1 cellular context compared by ENCODE assay signal in the genomic region with DNA sequence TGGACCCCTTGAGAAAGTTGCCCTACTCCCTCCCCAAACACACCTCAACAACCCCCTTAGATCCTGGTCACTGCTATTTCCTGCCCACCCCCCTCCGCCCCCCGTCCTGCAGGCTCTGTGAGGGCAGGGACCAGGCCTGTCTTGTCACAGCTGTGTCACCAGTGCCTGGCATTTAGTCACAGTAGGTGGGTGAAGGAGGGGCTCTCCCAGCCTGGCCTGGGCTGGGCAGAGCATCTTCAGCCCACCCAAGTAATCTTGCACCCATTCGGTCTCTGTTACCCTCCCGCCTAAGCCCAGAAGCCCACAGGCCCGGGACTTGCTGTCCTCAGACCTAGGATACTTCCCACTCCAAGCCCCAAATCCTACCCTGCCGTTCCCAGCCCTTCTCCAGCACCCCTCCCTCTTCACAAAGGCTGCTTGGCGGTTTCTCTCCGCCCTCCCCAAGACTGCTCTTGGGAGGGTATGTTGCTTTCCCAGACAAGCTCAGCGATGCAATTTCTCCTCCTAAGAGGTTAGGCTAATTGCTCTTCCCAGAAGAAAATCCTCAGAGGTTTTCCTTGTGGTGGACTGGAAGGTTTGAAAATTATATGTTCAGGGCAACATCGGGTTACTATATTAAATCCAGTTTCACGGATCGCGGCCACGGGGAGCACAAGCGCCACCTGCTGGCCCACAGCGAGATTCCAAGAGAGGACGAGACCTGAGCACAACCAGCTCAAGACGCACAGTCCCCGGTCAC.
TF ChIP-seq lines count a peak whose summit lies in the region.

No MANE protein-coding gene starts in this region.

TF ChIP-seq in H1, 55 proteins besides CTCF, POLR2A, EP300 and RAD21:
- TF ChIP-seq CREB1 (IDR thresholded peaks at IDR 0.05), result 0 out of 2 replicates have a peak, but pooled peaks have one; percentile 15
- TF ChIP-seq EGR1 (IDR thresholded peaks at IDR 0.05; ENCODE audit: borderline replicate concordance, low read depth, low read length), result no peak
- TF ChIP-seq BRCA1 (IDR thresholded peaks at IDR 0.05; ENCODE audit: low read depth, low read length), result no peak
- TF ChIP-seq SP4 (IDR thresholded peaks at IDR 0.05; ENCODE audit: low read length), result no peak
- TF ChIP-seq SUZ12 (IDR thresholded peaks at IDR 0.05; ENCODE audit: low read length), result no peak
- TF ChIP-seq SIRT6 (IDR thresholded peaks at IDR 0.05; ENCODE audit: low read length), result no peak
- no peak for TF ChIP-seq RXRA (IDR thresholded peaks at IDR 0.05; ENCODE audit: insufficient read depth, low read depth, low read length)
- no peak for TF ChIP-seq CHD1 (IDR thresholded peaks at IDR 0.05; ENCODE audit: low read depth, low read length)
- TF ChIP-seq SRF (IDR thresholded peaks at IDR 0.05; ENCODE audit: low read depth, low read length), result no peak
- TF ChIP-seq MAX (IDR thresholded peaks at IDR 0.05), result peak; percentile 29; the same call in 1 of the 2 replicates
- TF ChIP-seq KDM5A (IDR thresholded peaks at IDR 0.05; ENCODE audit: low read length), result no peak
- TF ChIP-seq, protein P1, sequence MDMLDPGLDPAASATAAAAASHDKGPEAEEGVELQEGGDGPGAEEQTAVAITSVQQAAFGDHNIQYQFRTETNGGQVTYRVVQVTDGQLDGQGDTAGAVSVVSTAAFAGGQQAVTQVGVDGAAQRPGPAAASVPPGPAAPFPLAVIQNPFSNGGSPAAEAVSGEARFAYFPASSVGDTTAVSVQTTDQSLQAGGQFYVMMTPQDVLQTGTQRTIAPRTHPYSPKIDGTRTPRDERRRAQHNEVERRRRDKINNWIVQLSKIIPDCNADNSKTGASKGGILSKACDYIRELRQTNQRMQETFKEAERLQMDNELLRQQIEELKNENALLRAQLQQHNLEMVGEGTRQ (IDR thresholded peaks at IDR 0.05; ENCODE audit: low read length), result no peak
- TF ChIP-seq RNF2 (IDR thresholded peaks at IDR 0.05; ENCODE audit: borderline replicate concordance, low read depth, low read length, missing control alignments, poor library complexity, severe bottlenecking), result no peak
- TF ChIP-seq SIN3A (conservative IDR thresholded peaks at IDR 0.05 in 1 of 2, IDR thresholded peaks at IDR 0.05 in 1 of 2; ENCODE audit: low read depth in 1 of 2, low read length in 2 of 2), result 0 out of 4 replicates have a peak, but pooled peaks of 1 of the 2 experiments have one; percentile 50
- no peak for TF ChIP-seq TAF7 (optimal IDR thresholded peaks at IDR 0.05; ENCODE audit: borderline replicate concordance, low read depth, low read length)
- TF ChIP-seq TBP (IDR thresholded peaks at IDR 0.05; ENCODE audit: low read depth, low read length), result no peak
- no peak for TF ChIP-seq SAP30 (IDR thresholded peaks at IDR 0.05; ENCODE audit: insufficient read depth, insufficient replicate concordance, low read length)
- TF ChIP-seq PHF8 (conservative IDR thresholded peaks at IDR 0.05; ENCODE audit: low read depth, low read length), result 0 out of 2 replicates have a peak, but pooled peaks have one; percentile 21
- no peak for TF ChIP-seq RBBP5 (IDR thresholded peaks at IDR 0.05; ENCODE audit: borderline replicate concordance, low read depth, low read length)
- TF ChIP-seq HDAC2 (IDR thresholded peaks at IDR 0.05; ENCODE audit: borderline replicate concordance in 1 of 2, low read depth in 2 of 2, low read length in 2 of 2), result no peak
- no peak for TF ChIP-seq SP2 (IDR thresholded peaks at IDR 0.05; ENCODE audit: low read length)
- TF ChIP-seq ZNF274 (IDR thresholded peaks at IDR 0.05; ENCODE audit: borderline replicate concordance, extremely low read depth, low read length), result no peak
- no peak for TF ChIP-seq MAFK (IDR thresholded peaks at IDR 0.05; ENCODE audit: low read depth, low read length)
- TF ChIP-seq CHD2 (IDR thresholded peaks at IDR 0.05; ENCODE audit: low read length), result no peak
- TF ChIP-seq CTBP2 (IDR thresholded peaks at IDR 0.05; ENCODE audit: borderline replicate concordance, insufficient read depth, insufficient read length, low read length), result no peak
- TF ChIP-seq JUND (IDR thresholded peaks at IDR 0.05; ENCODE audit: low read length), result peak; percentile 59; the same call in 1 of the 2 replicates
- no peak for TF ChIP-seq BACH1 (IDR thresholded peaks at IDR 0.05; ENCODE audit: low read length)
- peak; percentile 85 for TF ChIP-seq ASH2L (IDR thresholded peaks at IDR 0.05; ENCODE audit: low read length)
- TF ChIP-seq JUN (IDR thresholded peaks at IDR 0.05; ENCODE audit: low read depth, low read length), result 0 out of 2 replicates have a peak, but pooled peaks have one; percentile 13
- TF ChIP-seq TEAD4 (IDR thresholded peaks at IDR 0.05; ENCODE audit: low read depth, low read length), result peak; percentile 88
- TF ChIP-seq EZH2 (IDR thresholded peaks at IDR 0.05; ENCODE audit: low read depth, low read length, severe bottlenecking), result no peak
- no peak for TF ChIP-seq GABPA (IDR thresholded peaks at IDR 0.05; ENCODE audit: borderline replicate concordance, insufficient read depth, low read length)
- TF ChIP-seq CEBPB (IDR thresholded peaks at IDR 0.05; ENCODE audit: low read depth, low read length), result 0 out of 2 replicates have a peak, but pooled peaks have one; percentile 2
- TF ChIP-seq CBX8 (IDR thresholded peaks at IDR 0.05; ENCODE audit: borderline replicate concordance, low read depth, low read length), result no peak
- TF ChIP-seq YY1 (IDR thresholded peaks at IDR 0.05; ENCODE audit: low read depth, low read length), result peak; percentile 44; the same call in 1 of the 2 replicates
- TF ChIP-seq SIX5 (IDR thresholded peaks at IDR 0.05; ENCODE audit: low read depth, low read length), result no peak
- no peak for TF ChIP-seq SP1 (IDR thresholded peaks at IDR 0.05; ENCODE audit: low read depth, low read length)
- no peak for TF ChIP-seq POU5F1 (IDR thresholded peaks at IDR 0.05; ENCODE audit: low read depth, low read length)
- no peak for TF ChIP-seq BCL11A (IDR thresholded peaks at IDR 0.05; ENCODE audit: low read depth in 2 of 2, low read length in 2 of 2)
- TF ChIP-seq, protein P2, sequence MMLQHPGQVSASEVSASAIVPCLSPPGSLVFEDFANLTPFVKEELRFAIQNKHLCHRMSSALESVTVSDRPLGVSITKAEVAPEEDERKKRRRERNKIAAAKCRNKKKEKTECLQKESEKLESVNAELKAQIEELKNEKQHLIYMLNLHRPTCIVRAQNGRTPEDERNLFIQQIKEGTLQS (IDR thresholded peaks at IDR 0.05; ENCODE audit: insufficient read depth, low read depth, low read length), result no peak
- TF ChIP-seq CBX5 (IDR thresholded peaks at IDR 0.05; ENCODE audit: low read depth, low read length), result no peak
- no peak for TF ChIP-seq RFX5 (IDR thresholded peaks at IDR 0.05; ENCODE audit: borderline replicate concordance, low read depth, low read length)
- no peak for TF ChIP-seq FOSL1 (IDR thresholded peaks at IDR 0.05; ENCODE audit: insufficient read depth, low read depth, low read length)
- no peak for TF ChIP-seq GTF2F1 (IDR thresholded peaks at IDR 0.05; ENCODE audit: borderline replicate concordance, low read depth, low read length)
- TF ChIP-seq NANOG (IDR thresholded peaks at IDR 0.05; ENCODE audit: insufficient read depth, low read depth, low read length, poor library complexity, severe bottlenecking), result no peak
- 0 out of 2 replicates have a peak, but pooled peaks have one; percentile 18 for TF ChIP-seq POLR2AphosphoS5 (IDR thresholded peaks at IDR 0.05; ENCODE audit: low read depth, low read length)
- no peak for TF ChIP-seq KDM1A (IDR thresholded peaks at IDR 0.05; ENCODE audit: borderline replicate concordance, low read length)
- no peak for TF ChIP-seq TCF12 (IDR thresholded peaks at IDR 0.05; ENCODE audit: low read depth, low read length)
- 0 out of 2 replicates have a peak, but pooled peaks have one; percentile 49 for TF ChIP-seq ATF2 (IDR thresholded peaks at IDR 0.05; ENCODE audit: low read length)
- peak; percentile 54 for TF ChIP-seq KDM4A (IDR thresholded peaks at IDR 0.05; ENCODE audit: low read depth, low read length, severe bottlenecking)
- peak; percentile 23 for TF ChIP-seq CHD7 (IDR thresholded peaks at IDR 0.05; ENCODE audit: insufficient replicate concordance, low read length)
- TF ChIP-seq TAF1 (IDR thresholded peaks at IDR 0.05; ENCODE audit: low read depth, low read length), result 0 out of 2 replicates have a peak, but pooled peaks have one; percentile 34
- no peak for TF ChIP-seq HDAC6 (IDR thresholded peaks at IDR 0.05; ENCODE audit: low read depth, low read length)
- TF ChIP-seq, protein P3, sequence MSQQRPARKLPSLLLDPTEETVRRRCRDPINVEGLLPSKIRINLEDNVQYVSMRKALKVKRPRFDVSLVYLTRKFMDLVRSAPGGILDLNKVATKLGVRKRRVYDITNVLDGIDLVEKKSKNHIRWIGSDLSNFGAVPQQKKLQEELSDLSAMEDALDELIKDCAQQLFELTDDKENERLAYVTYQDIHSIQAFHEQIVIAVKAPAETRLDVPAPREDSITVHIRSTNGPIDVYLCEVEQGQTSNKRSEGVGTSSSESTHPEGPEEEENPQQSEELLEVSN (IDR thresholded peaks at IDR 0.05), result no peak
- no peak for TF ChIP-seq NRF1 (IDR thresholded peaks at IDR 0.05; ENCODE audit: low read depth, low read length)
